1 cellular context compared by ENCODE assay signal in genomic region chr1:247857986-247858356, GRCh38.
TF ChIP-seq lines count a peak whose summit lies in the region.

No MANE protein-coding gene starts in this region.

TF ChIP-seq in IMR-90, 13 proteins besides CTCF, POLR2A, EP300 and RAD21 (continued from another document):
- TF ChIP-seq ELK1 (IDR thresholded peaks at IDR 0.05; ENCODE audit: borderline replicate concordance, low read depth, low read length) (no peak), SMC3 (IDR thresholded peaks at IDR 0.05; ENCODE audit: low read depth, low read length) (no peak), MAZ (IDR thresholded peaks at IDR 0.05; ENCODE audit: borderline replicate concordance, low read depth, low read length) (no peak), BHLHE40 (IDR thresholded peaks at IDR 0.05; ENCODE audit: low read depth, low read length) (no peak), RFX5 (IDR thresholded peaks at IDR 0.05; ENCODE audit: low read depth, low read length) (no peak), USF2 (IDR thresholded peaks at IDR 0.05; ENCODE audit: low read depth, low read length) (no peak), CEBPB (IDR thresholded peaks at IDR 0.05; ENCODE audit: low read depth, low read length) (no peak), FOS (IDR thresholded peaks at IDR 0.05; ENCODE audit: low read depth, low read length) (no peak), MAFK (IDR thresholded peaks at IDR 0.05; ENCODE audit: low read depth, low read length) (no peak), MXI1 (IDR thresholded peaks at IDR 0.05; ENCODE audit: borderline replicate concordance, low read depth, low read length) (no peak)
